8 cellular contexts compared by ENCODE assay signal in the genomic region with DNA sequence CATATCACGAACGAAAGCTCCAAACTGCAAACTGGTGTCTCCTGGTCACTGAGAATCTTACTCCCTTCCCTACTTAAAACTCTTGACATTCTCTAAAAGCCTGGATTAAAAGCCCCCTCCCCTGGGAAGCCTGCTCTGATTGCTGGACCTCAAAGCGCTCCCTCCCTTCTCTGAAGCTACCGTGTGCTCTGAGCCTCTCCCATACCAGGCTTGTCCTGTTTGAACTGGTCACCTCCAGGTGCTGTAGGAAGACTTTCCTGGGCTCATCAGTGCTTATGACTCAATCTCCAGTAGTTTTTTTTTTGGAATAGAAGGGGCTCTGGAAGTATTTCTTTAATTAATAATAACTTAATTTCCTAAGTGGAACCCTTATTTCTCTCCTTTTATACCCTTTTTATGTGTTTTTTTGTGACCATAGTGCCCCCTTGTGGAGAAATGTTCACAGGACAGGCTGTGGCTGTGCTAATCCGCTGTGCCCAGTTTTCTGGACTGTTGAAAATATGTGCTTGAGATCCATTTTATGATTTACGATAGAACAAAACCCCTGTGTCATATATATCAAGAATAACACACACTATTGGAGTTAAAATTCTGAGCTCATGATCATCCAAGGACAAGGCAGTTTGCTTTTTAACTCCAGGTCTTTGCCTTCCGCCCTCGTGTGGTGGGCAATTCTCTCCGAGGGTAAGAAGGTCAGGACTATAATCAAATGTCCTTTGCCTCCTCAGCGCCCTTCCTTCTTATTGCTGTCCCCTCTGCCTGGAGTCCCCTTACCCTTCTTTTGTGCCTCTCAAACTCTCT. TPM values are rescaled to one million over a fixed set of nuclear protein-coding genes. Genes with fewer than 3 reads are reported as not detected.
DNase-seq lines count a peak whose midpoint lies in the region; ATAC-seq, FAIRE-seq and TF ChIP-seq lines count a peak whose summit lies in the region.

No MANE protein-coding gene starts in this region.

- H3K4me1 ChIP-seq in Panc1 (ENCODE audit: control insufficient read depth, insufficient read depth, low read length) (no peaks in the 10 kb centered on the region), endothelial cell of umbilical vein (ENCODE audit: control insufficient read depth, extremely low read depth, insufficient read depth, low read length) (no peaks in the 10 kb centered on the region)

- H3K4me3 Mint-ChIP-seq in activated T-cell treated with anti-CD3 and anti-CD28 coated beads, Interleukin-2, amount 50 U/mL, for 24 hours, result no peak overlapping the region

- no peak overlapping the region for H3K27ac Mint-ChIP-seq in activated T-cell treated with anti-CD3 and anti-CD28 coated beads, Interleukin-2, amount 50 U/mL, for 24 hours

- H3K9ac ChIP-seq in endothelial cell of umbilical vein (replicated peaks; ENCODE audit: extremely low read depth, insufficient read depth, low read length), result no peak overlapping the region

- POLR2A ChIA-PET in Panc1 (lab: Charles Lee), result interaction anchor here (0.6 kb wide), 1 partner anchor 165 kb away, joined by 4 read pairs; no protein-coding TSS in a partner anchor
- POLR2A ChIA-PET in endothelial cell of umbilical vein (lab: Charles Lee), result no interaction called here

- H3K27me3 Mint-ChIP-seq in activated T-cell treated with anti-CD3 and anti-CD28 coated beads, Interleukin-2, amount 50 U/mL, for 24 hours, result peaks cover 23% of the 10 kb centered on the region

- no peak for TF ChIP-seq POLR2A in endothelial cell of umbilical vein (IDR thresholded peaks at IDR 0.05; ENCODE audit: low read depth, low read length)

- dilution Hi-C loops in endothelial cell of umbilical vein (cut with MboI; ENCODE audit: extremely low pct_ligation_motif_present, low sequenced_read_pairs), result no loop called here

- CTCF ChIA-PET in Panc1 (lab: Charles Lee) (interaction anchor here (0.7 kb wide), 2 partner anchors 119 to 1398 kb away, joined by 3 read pairs; no protein-coding TSS in a partner anchor), endothelial cell of umbilical vein (lab: Charles Lee) (interaction anchor here (0.5 to 5.1 kb wide), 16 partner anchors 15 to 1652 kb away, joined by 3 to 27 read pairs (median 4); no protein-coding TSS in a partner anchor)

- H3K4me2 ChIP-seq in endothelial cell of umbilical vein (ENCODE audit: insufficient read depth, low read length), result no peak overlapping the region

- no peaks in the 10 kb centered on the region for H3K4me1 Mint-ChIP-seq in activated T-cell treated with anti-CD3 and anti-CD28 coated beads, Interleukin-2, amount 50 U/mL, for 24 hours (ENCODE audit: low read depth)

- no peak overlapping the region for H3K27ac ChIP-seq in Panc1 (ENCODE audit: low read length)
- no peak overlapping the region for H3K27ac ChIP-seq in endothelial cell of umbilical vein (ENCODE audit: insufficient read depth, low read depth, low read length)

- intact Hi-C loops in Panc1 (cut with micrococcal nuclease; ENCODE audit: unreplicated experiment), result no loop called here
- intact Hi-C loops in endothelial cell of umbilical vein (cut with micrococcal nuclease), result loop anchor here (1.0 kb wide), 5 partner anchors 27 to 584 kb away; no protein-coding TSS in a partner anchor

- BruUV-seq in Panc1 (replicated peaks; lab: Mats Ljungman, UMichigan) (no TSS peak), endothelial cell of umbilical vein (replicated peaks; lab: Mats Ljungman, UMichigan) (no TSS peak)

- peak; percentile 69 for FAIRE-seq in endothelial cell of umbilical vein (lab: Jason Lieb, UNC)

- no peaks in the 10 kb centered on the region for H4K20me1 ChIP-seq in endothelial cell of umbilical vein (replicated peaks; ENCODE audit: control insufficient read depth, extremely low read depth, insufficient read depth, low read length)

- no peaks in the 10 kb centered on the region for H3K36me3 Mint-ChIP-seq in activated T-cell treated with anti-CD3 and anti-CD28 coated beads, Interleukin-2, amount 50 U/mL, for 24 hours (ENCODE audit: low read depth)

- no peaks in the 10 kb centered on the region for H3K36me3 ChIP-seq in Panc1 (ENCODE audit: control insufficient read depth, insufficient read depth, low read length)
- H3K36me3 ChIP-seq in endothelial cell of umbilical vein (ENCODE audit: control insufficient read depth in 2 of 2, extremely low read depth in 1 of 2, insufficient read depth in 2 of 2, low read length in 2 of 2), result no peaks in the 10 kb centered on the region

- ATAC-seq in HG02884 (IDR thresholded peaks at IDR 0.05; ENCODE audit: unreplicated experiment) (peak; percentile 67), Panc1 (peak; percentile 77; the same call in 1 of the 2 replicates), HG02973 (IDR thresholded peaks at IDR 0.05; ENCODE audit: unreplicated experiment) (no peak)

- H3K79me2 ChIP-seq in endothelial cell of umbilical vein (ENCODE audit: control insufficient read depth, insufficient read depth, low read length), result no peaks in the 10 kb centered on the region

- H3K9me3 ChIP-seq in Panc1 (ENCODE audit: control insufficient read depth, insufficient read depth, low read depth, low read length) (no peaks in the 10 kb centered on the region), endothelial cell of umbilical vein (replicated peaks; ENCODE audit: control insufficient read depth, insufficient read depth, low read length) (no peaks in the 10 kb centered on the region)

- H3K27me3 ChIP-seq in Panc1 (ENCODE audit: control insufficient read depth, insufficient read depth, low read length), result no peaks in the 10 kb centered on the region
- peaks cover 6 to 11% of the 10 kb centered on the region in 2 experiments for H3K27me3 ChIP-seq in endothelial cell of umbilical vein (ENCODE audit: control insufficient read depth in 2 of 2, insufficient read depth in 2 of 2, low read length in 2 of 2)

- no peaks in the 10 kb centered on the region for H3K9me3 Mint-ChIP-seq in activated T-cell treated with anti-CD3 and anti-CD28 coated beads, Interleukin-2, amount 50 U/mL, for 24 hours

- TF ChIP-seq CTCF in Panc1 (IDR thresholded peaks at IDR 0.05) (peak; percentile 87), endothelial cell of umbilical vein (IDR thresholded peaks at IDR 0.05; ENCODE audit: extremely low read depth in 1 of 2, insufficient read depth in 1 of 2, low read depth in 1 of 2, low read length in 2 of 2) (peak; percentile 62 to 83)

- DNase-seq in activated T-cell treated with anti-CD3 and anti-CD28 coated beads, Interleukin-2, amount 50 U/mL, for 48 hours, result peak; percentile 29 to 35
- DNase-seq in activated T-cell treated with anti-CD3 and anti-CD28 coated beads, Interleukin-2, amount 50 U/mL, for 24 hours, result no peak
- DNase-seq in Panc1 (ENCODE audit: low read depth, low spot score), result no peak
- peak; percentile 59 for DNase-seq in endothelial cell of umbilical vein (ENCODE audit: low read depth, low spot score)
- peak; percentile 21 for DNase-seq in mucosa of gallbladder (ENCODE audit: low spot score)
- DNase-seq in ureter (ENCODE audit: low spot score), result no peak

- no peak overlapping the region for H2AFZ ChIP-seq in endothelial cell of umbilical vein (ENCODE audit: low read depth, low read length)

- H3K4me3 ChIP-seq in Panc1 (ENCODE audit: low read depth in 2 of 2, low read length in 2 of 2) (no peak overlapping the region), endothelial cell of umbilical vein (replicated peaks in 1 of 3; ENCODE audit: insufficient read depth in 1 of 3, low read depth in 1 of 3, low read length in 3 of 3) (no peak overlapping the region)

- in situ Hi-C loops in Panc1 (cut with HindIII; ENCODE audit: low pct_unique_long_range_greater_than_20kb, low sequenced_read_pairs), result no loop called here

- no peaks in the 10 kb centered on the region for H3K9me1 ChIP-seq in endothelial cell of umbilical vein (replicated peaks; ENCODE audit: control insufficient read depth, extremely low read depth, insufficient read depth, low read length)

TF ChIP-seq in endothelial cell of umbilical vein, 7 proteins besides CTCF, POLR2A, EP300 and RAD21:
- TF ChIP-seq, protein P1, sequence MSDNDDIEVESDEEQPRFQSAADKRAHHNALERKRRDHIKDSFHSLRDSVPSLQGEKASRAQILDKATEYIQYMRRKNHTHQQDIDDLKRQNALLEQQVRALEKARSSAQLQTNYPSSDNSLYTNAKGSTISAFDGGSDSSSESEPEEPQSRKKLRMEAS (IDR thresholded peaks at IDR 0.05; ENCODE audit: insufficient read depth, insufficient read length), result no peak
- no peak for TF ChIP-seq MYC (IDR thresholded peaks at IDR 0.05; ENCODE audit: low read depth, low read length)
- TF ChIP-seq JUN (IDR thresholded peaks at IDR 0.05; ENCODE audit: borderline replicate concordance, insufficient read depth, insufficient read length, low read depth), result no peak
- TF ChIP-seq EZH2 (IDR thresholded peaks at IDR 0.05; ENCODE audit: borderline replicate concordance, low read depth, low read length, severe bottlenecking), result no peak
- TF ChIP-seq FOS (IDR thresholded peaks at IDR 0.05; ENCODE audit: borderline replicate concordance, insufficient read depth, low read length), result no peak
- no peak for TF ChIP-seq GATA2 (IDR thresholded peaks at IDR 0.05; ENCODE audit: insufficient read depth, insufficient read length, low read depth, low read length)
- no peak for TF ChIP-seq POLR2AphosphoS5 (IDR thresholded peaks at IDR 0.05; ENCODE audit: insufficient read depth, low read depth, low read length)

RNA-seq across cellular contexts. Expression of a gene that starts 16.9 kb away (rescaled TPM):
- 0.74 TPM for total RNA-seq in Panc1 (2021; ENCODE audit: unreplicated experiment)
- polyA plus RNA-seq in Panc1 (2012; ENCODE audit: insufficient read length), result 0.30 TPM
- total RNA-seq in endothelial cell of umbilical vein, result 3.5 and 4.8 TPM in 2 replicates
- polyA plus RNA-seq in endothelial cell of umbilical vein, result 0.43 and 0.62 TPM in 2 replicates
- polyA plus RNA-seq in endothelial cell of umbilical vein (2011; cell fraction: cytosol; rRNA removed), result 1.1 TPM in 2 replicates
- polyA plus RNA-seq in endothelial cell of umbilical vein (2011; cell fraction: nucleus; rRNA removed), result 1.2 and 1.6 TPM in 2 replicates
- 1.1 and 1.2 TPM in 2 replicates for polyA plus RNA-seq in endothelial cell of umbilical vein (2012)
- polyA minus RNA-seq in endothelial cell of umbilical vein, result 0.80 and 2.6 TPM in 2 replicates
- 86.1 TPM for polyA minus RNA-seq in endothelial cell of umbilical vein (2011; cell fraction: cytosol; rRNA and poly(A)+ RNA removed)
- polyA minus RNA-seq in endothelial cell of umbilical vein (2011; cell fraction: nucleus; rRNA and poly(A)+ RNA removed), result 1.1 and 1.4 TPM in 2 replicates
- 13.2 TPM for total RNA-seq in mucosa of gallbladder
- total RNA-seq in ureter, result 29.0 TPM

RNA-seq across cellular contexts. Expression of a gene that starts 55.5 kb away (rescaled TPM):
- total RNA-seq in Panc1 (2021; ENCODE audit: unreplicated experiment), result 10.1 TPM
- polyA plus RNA-seq in Panc1 (2012; ENCODE audit: insufficient read length), result 7.6 TPM
- total RNA-seq in endothelial cell of umbilical vein, result 12.0 and 14.1 TPM in 2 replicates
- polyA plus RNA-seq in endothelial cell of umbilical vein, result 9.8 and 10.7 TPM in 2 replicates
- 6.0 and 8.0 TPM in 2 replicates for polyA plus RNA-seq in endothelial cell of umbilical vein (2011; cell fraction: cytosol; rRNA removed)
- 32.7 and 34.7 TPM in 2 replicates for polyA plus RNA-seq in endothelial cell of umbilical vein (2011; cell fraction: nucleus; rRNA removed)
- 16.7 and 17.9 TPM in 2 replicates for polyA plus RNA-seq in endothelial cell of umbilical vein (2012)
- polyA minus RNA-seq in endothelial cell of umbilical vein, result 6.1 and 6.2 TPM in 2 replicates
- polyA minus RNA-seq in endothelial cell of umbilical vein (2011; cell fraction: cytosol; rRNA and poly(A)+ RNA removed), result 13.0 TPM
- 10.7 and 13.3 TPM in 2 replicates for polyA minus RNA-seq in endothelial cell of umbilical vein (2011; cell fraction: nucleus; rRNA and poly(A)+ RNA removed)
- 78.0 TPM for total RNA-seq in mucosa of gallbladder
- total RNA-seq in ureter, result 18.8 TPM

Comparison
In these comparisons a context has a peak if more than half of its experiments do, and no peak if none do; other contexts are left out.
1. DNase-seq: peak in activated T-cell treated with anti-CD3 and anti-CD28 coated beads, Interleukin-2, amount 50 U/mL, for 48 hours (2 of 2), endothelial cell of umbilical vein (single experiment) and mucosa of gallbladder (single experiment); none in activated T-cell treated with anti-CD3 and anti-CD28 coated beads, Interleukin-2, amount 50 U/mL, for 24 hours (single experiment), Panc1 (single experiment) and ureter (single experiment).